Comparison of ENCODE assay signal across 1 cellular context in the genomic region with DNA sequence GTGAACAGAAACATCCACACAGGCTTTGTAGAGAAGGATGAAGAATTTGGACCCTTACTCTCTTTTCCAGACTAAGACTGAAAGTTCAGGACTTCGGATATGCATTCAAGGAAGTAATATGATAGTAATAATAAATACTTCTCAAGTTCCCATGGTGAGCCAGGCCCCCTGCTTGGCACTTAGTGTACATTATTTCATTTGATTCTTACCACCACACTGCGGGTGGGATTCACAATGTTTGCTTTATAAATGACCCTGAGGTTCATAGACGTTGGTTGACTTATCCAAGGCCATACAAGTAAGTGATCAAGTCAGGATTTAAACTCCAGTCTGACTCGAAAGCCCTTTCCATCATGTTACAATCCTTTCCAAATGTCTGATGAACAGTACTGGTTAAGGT.
TF ChIP-seq lines count a peak whose summit lies in the region.

No MANE protein-coding gene starts in this region.

TF ChIP-seq in HepG2, 621 proteins besides CTCF, POLR2A, EP300 and RAD21 (continued from another document):
- TF ChIP-seq SNAPC2 (CRISPR knock-in tag; IDR thresholded peaks at IDR 0.05): no peak
- TF ChIP-seq PLRG1 (conservative IDR thresholded peaks at IDR 0.05): no peak
- TF ChIP-seq MXD4 (CRISPR knock-in tag; IDR thresholded peaks at IDR 0.05): no peak
